18 cellular contexts compared by ENCODE assay signal in the genomic region with DNA sequence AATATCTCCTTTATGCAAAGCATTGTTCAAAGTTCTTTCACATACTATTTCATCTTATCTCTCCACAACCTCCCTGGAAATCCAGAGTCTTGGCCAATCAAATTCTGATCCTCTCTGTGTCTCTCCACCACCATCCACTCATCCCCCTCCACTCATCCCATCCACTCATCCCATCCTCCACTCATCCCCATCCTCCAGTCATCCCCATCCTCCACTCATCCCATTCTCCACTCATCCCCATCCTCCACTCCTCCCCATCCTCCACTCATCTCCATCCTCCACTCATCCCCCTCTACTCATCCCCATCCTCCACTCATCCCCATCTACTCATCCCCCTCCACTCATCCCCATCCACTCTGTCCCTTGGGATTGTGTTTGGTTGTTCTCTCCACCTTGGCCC.
DNase-seq lines count a peak whose midpoint lies in the region; ATAC-seq and TF ChIP-seq lines count a peak whose summit lies in the region.
"Had no signal": no experiment of that assay in that cellular context is flagged by ENCODE, and none has a peak within 500 bp of the region (broad histone marks: within the 10 kb centered on the region; RNA-seq: fewer than 3 reads in every experiment).

No MANE protein-coding gene starts in this region.

- no peaks in the 10 kb centered on the region for H3K9me3 ChIP-seq in right atrium auricular region
- H3K9me3 ChIP-seq in T-helper 17 cell (ENCODE audit: control insufficient read depth, low read length, poor library complexity, severe bottlenecking): no peaks in the 10 kb centered on the region
- H3K9me3 ChIP-seq in aorta (ENCODE audit: control insufficient read depth, low read length): no peaks in the 10 kb centered on the region

- no peaks in the 10 kb centered on the region for H3K27me3 ChIP-seq in right atrium auricular region
- H3K27me3 ChIP-seq in aorta (ENCODE audit: control insufficient read depth in 1 of 2, insufficient read depth in 2 of 2, low read length in 1 of 2): no peaks in the 10 kb centered on the region
- H3K27me3 ChIP-seq: cardiac muscle cell had no signal

- intact Hi-C loops in Right ventricle myocardium inferior (cut with DNase I): no loop called here
- intact Hi-C loops in aorta (cut with DNase I): no loop called here
- intact Hi-C loops in lower leg skin (cut with DNase I; ENCODE audit: low total_unique reads): no loop called here

- no peak for TF ChIP-seq POLR2A in lower leg skin (IDR thresholded peaks at IDR 0.05)

- H3K27me3 Mint-ChIP-seq in T-helper 17 cell (no peaks in the 10 kb centered on the region), immature natural killer cell (ENCODE audit: low read depth in 3 of 3) (peaks cover 3 to 6% (median 6%) of the 10 kb centered on the region in 3 donors)

- H3K4me3 ChIP-seq in right atrium auricular region (no peak overlapping the region), aorta (ENCODE audit: low read length in 2 of 2) (no peak overlapping the region), lower leg skin (ENCODE audit: low read depth, poor library complexity, severe bottlenecking) (no peak overlapping the region)
- H3K4me3 ChIP-seq: cardiac muscle cell, PC-9 had no signal

- peak overlapping the region; percentile 46 for H3K4me3 Mint-ChIP-seq in T-helper 17 cell
- H3K4me3 Mint-ChIP-seq in immature natural killer cell: peak overlapping the region in 3 of 5 donors; percentile 26 to 77 (median 66)
- H3K4me3 Mint-ChIP-seq: HFFc6 had no signal

- no peak for DNase-seq in Right ventricle myocardium inferior (ENCODE audit: missing footprints)
- no peak for DNase-seq in right atrium auricular region (ENCODE audit: low spot score)
- no peak for DNase-seq in T-helper 17 cell
- DNase-seq in immature natural killer cell: no peak
- DNase-seq in aorta: no peak
- no peak for DNase-seq in lower leg skin (ENCODE audit: low spot score in 2 of 2)
- DNase-seq in NCI-H187 treated with DMSO at 0.1 percent for 48 hours (lab: John Stamatoyannopoulos, UW): no peak
- DNase-seq: activated CD4-positive, alpha-beta T cell treated with anti-CD3 and anti-CD28 coated beads for 1 hour; activated gamma-delta T cell; HFFc6; mesenchymal stem cell; NCI-H1694 treated with DMSO at 0.1 percent for 48 hours; NCI-H510A treated with DMSO at 0.1 percent for 48 hours; nucleus accumbens; PC-9; SW 1271 had no signal

- H3K36me3 Mint-ChIP-seq in T-helper 17 cell (ENCODE audit: low read depth) (peaks cover 17% of the 10 kb centered on the region), immature natural killer cell (peaks cover 8 to 20% (median 10%) of the 10 kb centered on the region in 3 donors)

- H3K27ac Mint-ChIP-seq in T-helper 17 cell: peak overlapping the region; percentile 99
- H3K27ac Mint-ChIP-seq in immature natural killer cell: peak overlapping the region in 4 of 6 donors; percentile 52 to 91 (median 71)
- H3K27ac Mint-ChIP-seq: HFFc6 had no signal

- peaks cover 0 to 6% (median 0%) of the 10 kb centered on the region in 6 donors for H3K9me3 Mint-ChIP-seq in immature natural killer cell

- peak; percentile 72 for ATAC-seq in Right ventricle myocardium inferior
- ATAC-seq in T-helper 17 cell: no peak
- peak; percentile 69 for ATAC-seq in aorta (ENCODE audit: low FRiP score)
- no peak for ATAC-seq in GM18498 (IDR thresholded peaks at IDR 0.05; ENCODE audit: unreplicated experiment)

- H3K4me1 Mint-ChIP-seq in T-helper 17 cell (peaks cover 66% of the 10 kb centered on the region), immature natural killer cell (peaks cover 88 to 93% of the 10 kb centered on the region in 2 donors)

- H3K27ac ChIP-seq in right atrium auricular region (no peak overlapping the region), aorta (ENCODE audit: low read depth in 1 of 2, low read length in 2 of 2) (no peak overlapping the region)
- H3K27ac ChIP-seq: cardiac muscle cell, PC-9 had no signal

- H3K36me3 ChIP-seq in right atrium auricular region (no peaks in the 10 kb centered on the region), aorta (ENCODE audit: control insufficient read depth in 1 of 2, insufficient read depth in 2 of 2, low read length in 1 of 2) (no peaks in the 10 kb centered on the region)
- H3K36me3 ChIP-seq: cardiac muscle cell had no signal

- H3K4me1 ChIP-seq in right atrium auricular region (no peaks in the 10 kb centered on the region), aorta (ENCODE audit: control insufficient read depth in 1 of 2, insufficient read depth in 2 of 2, low read length in 2 of 2) (peaks cover 3% of the 10 kb centered on the region in 2 donors)

- no peak for TF ChIP-seq CTCF in right atrium auricular region (IDR thresholded peaks at IDR 0.05)
- TF ChIP-seq CTCF in lower leg skin (IDR thresholded peaks at IDR 0.05): no peak

Comparison
In these comparisons a context has a peak if more than half of its experiments do, and no peak if none do; other contexts are left out.
1. ATAC-seq: peak in Right ventricle myocardium inferior (single experiment) and aorta (single experiment); none in T-helper 17 cell (single experiment) and GM18498 (single experiment).